In genomic region chr6:124872361-124873065, GRCh38 we compare ENCODE assay signal across 14 cellular contexts.
DNase-seq lines count a peak whose midpoint lies in the region; ATAC-seq and TF ChIP-seq lines count a peak whose summit lies in the region.
"Had no signal": no experiment of that assay in that cellular context is flagged by ENCODE, and none has a peak within 500 bp of the region (broad histone marks: within the 10 kb centered on the region; RNA-seq: fewer than 3 reads in every experiment).

No MANE protein-coding gene starts in this region.

- H3K9ac ChIP-seq in mammary epithelial cell (ENCODE audit: insufficient read depth, low read length) (no peak overlapping the region), MM.1S (ENCODE audit: low read length) (no peak overlapping the region)

- ATAC-seq in GM18861 (IDR thresholded peaks at IDR 0.05; ENCODE audit: unreplicated experiment) (peak; percentile 85), GM21390 (IDR thresholded peaks at IDR 0.05; ENCODE audit: unreplicated experiment) (peak; percentile 74), HG02884 (IDR thresholded peaks at IDR 0.05; ENCODE audit: unreplicated experiment) (peak; percentile 49), HG03460 (IDR thresholded peaks at IDR 0.05; ENCODE audit: unreplicated experiment) (peak; percentile 83)
- ATAC-seq: natural killer cell, T-cell had no signal

- H3K4me3 ChIP-seq in WERI-Rb-1 (ENCODE audit: low read depth, low read length): no peak overlapping the region
- no peak overlapping the region for H3K4me3 ChIP-seq in mammary epithelial cell (replicated peaks in 1 of 3; ENCODE audit: insufficient read depth in 1 of 3, low read depth in 2 of 3, low read length in 3 of 3)
- no peak overlapping the region for H3K4me3 ChIP-seq in MM.1S (ENCODE audit: low read length)
- H3K4me3 ChIP-seq: PC-9 had no signal

- CTCF ChIA-PET in mammary epithelial cell (lab: Charles Lee; ENCODE audit: low non-redundant PET): no interaction called here

- BruUV-seq in mammary epithelial cell (replicated peaks; lab: Mats Ljungman, UMichigan): no TSS peak

- DNase-seq in WERI-Rb-1 (no peak), mammary epithelial cell (no peak), MM.1S (no peak), KBM-7 (no peak)
- DNase-seq: activated T-cell treated with anti-CD3 and anti-CD28 coated beads, Interleukin-2, amount 50 U/mL, for 24 hours; natural killer cell; PC-9; stimulated activated CD4-positive, alpha-beta T cell treated with anti-CD3 and anti-CD28 coated beads, Interleukin-2, amount 100 ng/mL, for 48 hours; stimulated activated naive CD4-positive, alpha-beta T cell; T-cell had no signal

- no peaks in the 10 kb centered on the region for H3F3A ChIP-seq in MM.1S (ENCODE audit: insufficient read depth, low read length)

- H4K20me1 ChIP-seq in mammary epithelial cell (ENCODE audit: insufficient read depth, low read length): no peaks in the 10 kb centered on the region
- no peaks in the 10 kb centered on the region for H4K20me1 ChIP-seq in MM.1S (ENCODE audit: insufficient read depth, low read length)

- no peaks in the 10 kb centered on the region for H3K79me2 ChIP-seq in mammary epithelial cell (ENCODE audit: insufficient read depth, low read length)
- no peaks in the 10 kb centered on the region for H3K79me2 ChIP-seq in MM.1S (ENCODE audit: low read length)

- no peaks in the 10 kb centered on the region for H3K36me3 ChIP-seq in WERI-Rb-1
- H3K36me3 ChIP-seq in mammary epithelial cell (ENCODE audit: insufficient read depth, low read length): no peaks in the 10 kb centered on the region
- no peaks in the 10 kb centered on the region for H3K36me3 ChIP-seq in MM.1S (replicated peaks; ENCODE audit: insufficient read depth, low read length)

- in situ Hi-C loops in mammary epithelial cell (cut with MboI; ENCODE audit: low sequenced_read_pairs in 2 of 2) (loop anchor here (5.0 to 25.0 kb wide), 3 partner anchors 235 to 890 kb away; no protein-coding TSS in a partner anchor), KBM-7 (cut with MboI; ENCODE audit: low pct_unique_long_range_greater_than_20kb, low sequenced_read_pairs) (no loop called here)

- dilution Hi-C loops in mammary epithelial cell (cut with HindIII; ENCODE audit: low sequenced_read_pairs): no loop called here

- H2AFZ ChIP-seq in mammary epithelial cell (ENCODE audit: low read depth, low read length) (no peak overlapping the region), MM.1S (ENCODE audit: low read length) (no peak overlapping the region)
- H2AFZ ChIP-seq: PC-9 had no signal

- H3K9me3 ChIP-seq in WERI-Rb-1 (ENCODE audit: severe bottlenecking) (no peaks in the 10 kb centered on the region), mammary epithelial cell (replicated peaks; ENCODE audit: insufficient read depth, low read length) (no peaks in the 10 kb centered on the region), MM.1S (replicated peaks; ENCODE audit: insufficient read depth, low read length) (no peaks in the 10 kb centered on the region)

- H3K4me2 ChIP-seq in mammary epithelial cell (ENCODE audit: insufficient read depth, low read depth, low read length): no peak overlapping the region
- H3K4me2 ChIP-seq in MM.1S (ENCODE audit: low read depth, low read length): no peak overlapping the region
- H3K4me2 ChIP-seq: PC-9 had no signal

- H3K9me2 ChIP-seq in MM.1S (replicated peaks; ENCODE audit: insufficient read depth, low read length): no peaks in the 10 kb centered on the region

- WGBS in mammary epithelial cell (ENCODE audit: low coverage, missing lambda C conversion rate): 85% methylated on average over 4 of the region's 4 CpGs

- H3K27ac ChIP-seq in WERI-Rb-1 (no peak overlapping the region), mammary epithelial cell (ENCODE audit: insufficient read depth, low read depth, low read length) (no peak overlapping the region), MM.1S (ENCODE audit: low read length) (no peak overlapping the region)
- H3K27ac ChIP-seq: PC-9 had no signal

- peaks cover 5% of the 10 kb centered on the region for H3K4me1 ChIP-seq in mammary epithelial cell (ENCODE audit: insufficient read depth, low read length)
- H3K4me1 ChIP-seq in MM.1S (ENCODE audit: low read length): no peaks in the 10 kb centered on the region

- TF ChIP-seq CTCF in WERI-Rb-1 (IDR thresholded peaks at IDR 0.05; ENCODE audit: low read depth, low read length) (no peak), mammary epithelial cell (conservative IDR thresholded peaks at IDR 0.05 in 1 of 2, IDR thresholded peaks at IDR 0.05 in 1 of 2; ENCODE audit: extremely low read depth in 1 of 2, insufficient read depth in 1 of 2, low read depth in 1 of 2, low read length in 2 of 2) (no peak), MM.1S (IDR thresholded peaks at IDR 0.05; ENCODE audit: low read length) (no peak)

- H3K27me3 ChIP-seq in WERI-Rb-1 (ENCODE audit: insufficient read depth, low read depth, severe bottlenecking): no peaks in the 10 kb centered on the region
- H3K27me3 ChIP-seq in mammary epithelial cell (ENCODE audit: insufficient read depth, low read length): no peaks in the 10 kb centered on the region
- H3K27me3 ChIP-seq in MM.1S (replicated peaks; ENCODE audit: insufficient read depth, low read length): no peaks in the 10 kb centered on the region

- intact Hi-C loops in mammary epithelial cell (cut with micrococcal nuclease): loop anchor here (5.0 kb wide), 1 partner anchor 890 kb away; no protein-coding TSS in a partner anchor
